In genomic region chr3:197454014-197454413, GRCh38 we compare ENCODE assay signal across 8 cellular contexts.
DNase-seq lines count a peak whose midpoint lies in the region; ATAC-seq and TF ChIP-seq lines count a peak whose summit lies in the region.

No MANE protein-coding gene starts in this region.

- no peaks in the 10 kb centered on the region for H3K9me3 Mint-ChIP-seq in activated CD4-positive, alpha-beta T cell treated with anti-CD3 and anti-CD28 coated beads, Interleukin-2, amount 10 ng/mL, durations not matched to agents 24 days and 14 days

- intact Hi-C loops in activated CD4-positive, alpha-beta T cell treated with anti-CD3 and anti-CD28 coated beads, Interleukin-2, amount 10 ng/mL, durations not matched to agents 24 days and 14 days (cut with micrococcal nuclease) = loop anchor here (2.0 kb wide), 1 partner anchor 197 kb away; no protein-coding TSS in a partner anchor
- intact Hi-C loops in sciatic nerve (cut with DNase I) = no loop called here

- H3K9me2 ChIP-seq in Loucy (replicated peaks; ENCODE audit: low read depth, low read length) = no peaks in the 10 kb centered on the region

- peak; percentile 65 for DNase-seq in activated CD4-positive, alpha-beta T cell treated with anti-CD3 and anti-CD28 coated beads, Interleukin-2, amount 10 ng/mL, durations not matched to agents 24 days and 14 days
- no peak for DNase-seq in activated CD4-positive, alpha-beta T cell treated with anti-CD3 and anti-CD28 coated beads for 48 hours
- DNase-seq in cerebellar cortex (ENCODE audit: low spot score) (peak; percentile 84), sciatic nerve (ENCODE audit: low spot score) (peak; percentile 38), foreskin fibroblast (no peak)

- H3K27me3 Mint-ChIP-seq in activated CD4-positive, alpha-beta T cell treated with anti-CD3 and anti-CD28 coated beads, Interleukin-2, amount 10 ng/mL, durations not matched to agents 24 days and 14 days = peaks cover 24% of the 10 kb centered on the region

- no peak overlapping the region for H3K27ac Mint-ChIP-seq in activated CD4-positive, alpha-beta T cell treated with anti-CD3 and anti-CD28 coated beads, Interleukin-2, amount 10 ng/mL, durations not matched to agents 24 days and 14 days

- no peak for ATAC-seq in sciatic nerve
- no peak for ATAC-seq in GM19397 (IDR thresholded peaks at IDR 0.05; ENCODE audit: unreplicated experiment)
- ATAC-seq in HG03378 (IDR thresholded peaks at IDR 0.05; ENCODE audit: unreplicated experiment) = no peak

- H3K9ac ChIP-seq in Loucy (ENCODE audit: low read depth, low read length, poor library complexity, severe bottlenecking) = no peak overlapping the region

- no peaks in the 10 kb centered on the region for H3K36me3 Mint-ChIP-seq in activated CD4-positive, alpha-beta T cell treated with anti-CD3 and anti-CD28 coated beads, Interleukin-2, amount 10 ng/mL, durations not matched to agents 24 days and 14 days (ENCODE audit: low read depth)

- H3K36me3 ChIP-seq in Loucy (ENCODE audit: insufficient read depth, low read length) = no peaks in the 10 kb centered on the region

- peak; percentile 62 for TF ChIP-seq CTCF in Loucy (conservative IDR thresholded peaks at IDR 0.05; ENCODE audit: low read length)
- no peak for TF ChIP-seq CTCF in foreskin fibroblast (IDR thresholded peaks at IDR 0.05; ENCODE audit: low read depth, low read length)

- no peak overlapping the region; the same call in 1 of the 2 replicates for H2AFZ ChIP-seq in Loucy (ENCODE audit: low read length)

- H3K9me3 ChIP-seq in Loucy (ENCODE audit: insufficient read depth, low read depth, low read length) = no peaks in the 10 kb centered on the region

- H3K4me3 ChIP-seq in Loucy (ENCODE audit: low read length, poor library complexity, severe bottlenecking) (no peak overlapping the region), foreskin fibroblast (ENCODE audit: low read depth in 1 of 2, low read length in 2 of 2) (no peak overlapping the region)

- H3K4me1 ChIP-seq in Loucy (ENCODE audit: insufficient read depth, low read length, poor library complexity, severe bottlenecking) = peaks cover 7% of the 10 kb centered on the region

- no peak overlapping the region for H3K4me2 ChIP-seq in Loucy (ENCODE audit: low read depth, low read length, poor library complexity, severe bottlenecking)

- peaks cover 18% of the 10 kb centered on the region for H3K4me1 Mint-ChIP-seq in activated CD4-positive, alpha-beta T cell treated with anti-CD3 and anti-CD28 coated beads, Interleukin-2, amount 10 ng/mL, durations not matched to agents 24 days and 14 days

- no peaks in the 10 kb centered on the region for H3K27me3 ChIP-seq in Loucy (ENCODE audit: insufficient read depth, low read length, poor library complexity, severe bottlenecking)

- no peaks in the 10 kb centered on the region for H4K20me1 ChIP-seq in Loucy (ENCODE audit: insufficient read depth, low read length, poor library complexity, severe bottlenecking)

- no peaks in the 10 kb centered on the region for H3K79me2 ChIP-seq in Loucy (ENCODE audit: insufficient read depth, low read length)

- peak overlapping the region; percentile 4 for H3K4me3 Mint-ChIP-seq in activated CD4-positive, alpha-beta T cell treated with anti-CD3 and anti-CD28 coated beads, Interleukin-2, amount 10 ng/mL, durations not matched to agents 24 days and 14 days

- H3F3A ChIP-seq in Loucy (ENCODE audit: low read depth) = no peaks in the 10 kb centered on the region

Comparison
In these comparisons a context has a peak if more than half of its experiments do, and no peak if none do; other contexts are left out.
1. DNase-seq: peak in activated CD4-positive, alpha-beta T cell treated with anti-CD3 and anti-CD28 coated beads, Interleukin-2, amount 10 ng/mL, durations not matched to agents 24 days and 14 days (single experiment), cerebellar cortex (single experiment) and sciatic nerve (single experiment); none in activated CD4-positive, alpha-beta T cell treated with anti-CD3 and anti-CD28 coated beads for 48 hours (single experiment) and foreskin fibroblast (0 of 2).